ENCODE assay signal across 14 cellular contexts in the genomic region with DNA sequence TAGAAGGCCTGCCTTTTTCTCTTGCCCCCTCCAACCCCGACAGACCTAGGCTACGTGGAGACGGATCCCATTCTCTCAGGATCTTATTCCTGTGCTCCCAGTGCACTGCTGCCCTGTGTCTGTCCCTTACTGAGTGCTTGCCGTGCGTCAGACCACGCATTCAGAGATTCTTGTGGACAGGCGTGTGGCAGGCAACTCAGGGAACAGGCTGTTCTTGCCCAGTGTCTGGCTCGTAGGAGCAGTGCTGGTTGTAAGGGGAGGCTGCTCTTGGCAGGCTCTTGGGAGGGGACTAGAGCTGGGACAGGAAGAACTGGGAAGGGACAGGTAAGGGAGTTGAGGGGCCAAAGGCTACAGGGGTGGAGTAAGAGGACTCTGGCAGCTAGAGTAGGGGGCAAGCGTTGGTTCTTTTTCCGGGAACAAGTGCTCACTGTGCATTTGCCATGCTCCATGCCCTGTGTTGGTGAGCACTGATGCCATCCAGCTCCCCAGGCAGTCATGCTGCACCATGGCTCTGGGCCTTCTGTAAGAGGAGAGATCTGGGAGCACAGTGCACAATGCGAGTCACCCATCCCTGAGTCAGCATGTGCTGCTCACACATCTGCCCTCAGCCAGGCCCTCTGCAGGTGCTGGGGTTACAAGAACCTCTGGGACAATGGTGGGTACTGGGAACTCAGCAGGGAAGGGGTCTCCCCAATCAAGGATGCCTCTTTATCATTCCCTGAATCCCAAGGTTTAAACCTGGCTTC.
DNase-seq lines count a peak whose midpoint lies in the region; ATAC-seq, FAIRE-seq and TF ChIP-seq lines count a peak whose summit lies in the region.
"Had no signal": no experiment of that assay in that cellular context is flagged by ENCODE, and none has a peak within 500 bp of the region (broad histone marks: within the 10 kb centered on the region; RNA-seq: fewer than 3 reads in every experiment).

No MANE protein-coding gene starts in this region.

- no peak for FAIRE-seq in H1 (lab: Jason Lieb, UNC)
- FAIRE-seq in HepG2 (lab: Jason Lieb, UNC), result no peak
- FAIRE-seq in pancreas (lab: Jason Lieb, UNC), result no peak
- FAIRE-seq: D721Med, K562 had no signal

- no peak overlapping the region for H4K5ac ChIP-seq in H1 (ENCODE audit: insufficient read length, low read depth, low read length)

- H3K18ac ChIP-seq in H1 (ENCODE audit: extremely low read depth, low read length), result no peak overlapping the region

- H3K36me3 ChIP-seq in H1 (ENCODE audit: control insufficient read depth in 2 of 4, insufficient read depth in 4 of 4, low read length in 3 of 4) (no peaks in the 10 kb centered on the region; a peak in 1 of 8 replicates), HepG2 (replicated peaks in 1 of 2; ENCODE audit: control insufficient read depth in 1 of 2, insufficient read depth in 2 of 2, low read length in 2 of 2) (peaks cover 6 to 12% of the 10 kb centered on the region in 2 experiments; a peak in 4 of 5 replicates), pancreas (no peaks in the 10 kb centered on the region)

- H3K4me3 ChIP-seq in H1 (ENCODE audit: extremely low read depth in 1 of 4, insufficient read depth in 2 of 4, low read depth in 3 of 4, low read length in 4 of 4), result no peak overlapping the region
- H3K4me3 ChIP-seq in HepG2 (replicated peaks in 1 of 3; ENCODE audit: insufficient read depth in 1 of 3, low read depth in 2 of 3, low read length in 3 of 3), result no peak overlapping the region
- no peak overlapping the region for H3K4me3 ChIP-seq in pancreas
- H3K4me3 ChIP-seq: dorsolateral prefrontal cortex, K562 had no signal

- H2AK5ac ChIP-seq in H1 (ENCODE audit: low read depth, low read length), result no peak overlapping the region

- peaks cover 15% of the 10 kb centered on the region; the same call in 1 of the 2 replicates for H3K79me1 ChIP-seq in H1 (ENCODE audit: low read depth, low read length)

- no peak overlapping the region for H2BK5ac ChIP-seq in H1 (ENCODE audit: low read depth, low read length)

- no peak; the same call in 2 of the 3 replicates for ATAC-seq in HepG2
- ATAC-seq in pancreas, result no peak
- ATAC-seq in HG02885 (IDR thresholded peaks at IDR 0.05; ENCODE audit: poor library complexity, unreplicated experiment), result no peak
- no peak for ATAC-seq in HG02938 (IDR thresholded peaks at IDR 0.05; ENCODE audit: unreplicated experiment)
- ATAC-seq: K562 had no signal

- H3K14ac ChIP-seq in H1 (ENCODE audit: insufficient read length), result no peak overlapping the region

- CTCF ChIA-PET in H1 (lab: Charles Lee; ENCODE audit: partially characterized antibody), result interaction anchor here (2.6 kb wide), 1 partner anchor 54 kb away, joined by 7 read pairs; no protein-coding TSS in a partner anchor
- CTCF ChIA-PET in HepG2 (lab: Yijun Ruan, JAX; ENCODE audit: low intra/inter-chr PET ratio, low total read pairs), result no interaction called here

- H3K4ac ChIP-seq in H1 (replicated peaks; ENCODE audit: insufficient read length, low read depth, low read length), result no peak overlapping the region

- intact Hi-C loops in HepG2 (cut with micrococcal nuclease; ENCODE audit: unreplicated experiment), result no loop called here
- intact Hi-C loops in pancreas (cut with DNase I), result no loop called here

- H3K23me2 ChIP-seq in H1 (ENCODE audit: low read depth, low read length), result no peaks in the 10 kb centered on the region; the same call in 1 of the 2 replicates

- H3K9ac ChIP-seq in H1 (replicated peaks in 1 of 4; ENCODE audit: extremely low read depth in 1 of 4, low read depth in 3 of 4, low read length in 3 of 4) (no peak overlapping the region), HepG2 (ENCODE audit: insufficient read depth, low read depth, low read length) (no peak overlapping the region)

- peak overlapping the region; percentile 38; the same call in 1 of the 2 replicates for H4K8ac ChIP-seq in H1 (ENCODE audit: extremely low read depth, insufficient read depth, low read length)

- POLR2A ChIA-PET in H1 (lab: Charles Lee; ENCODE audit: partially characterized antibody), result no interaction called here
- POLR2A ChIA-PET in HepG2 (lab: Yijun Ruan, JAX), result no interaction called here

- TF ChIP-seq RAD21 in H1 (IDR thresholded peaks at IDR 0.05 in 1 of 2, conservative IDR thresholded peaks at IDR 0.05 in 1 of 2; ENCODE audit: low read depth in 2 of 2, low read length in 2 of 2) (no peak), HepG2 (CRISPR knock-in tag; IDR thresholded peaks at IDR 0.05) (no peak)

- H3K23ac ChIP-seq in H1 (ENCODE audit: insufficient read length), result no peak overlapping the region

- H3K4me1 ChIP-seq in H1 (replicated peaks in 1 of 4; ENCODE audit: control insufficient read depth in 3 of 4, insufficient read depth in 4 of 4, low read length in 3 of 4), result peaks cover 0 to 6% (median under 1%) of the 10 kb centered on the region in 4 experiments; a peak in 2 of 7 replicates
- H3K4me1 ChIP-seq in HepG2 (ENCODE audit: insufficient read depth, low read length), result no peaks in the 10 kb centered on the region
- no peaks in the 10 kb centered on the region for H3K4me1 ChIP-seq in pancreas

- H4K91ac ChIP-seq in H1 (replicated peaks; ENCODE audit: insufficient read length, low read length), result no peak overlapping the region

- H2BK120ac ChIP-seq in H1 (replicated peaks; ENCODE audit: low read depth, low read length), result no peak overlapping the region

- no peak overlapping the region for H3K56ac ChIP-seq in H1 (replicated peaks; ENCODE audit: insufficient read length, low read depth, low read length)

- peak; percentile 46 for DNase-seq in EL
- DNase-seq in HS-5 (ENCODE audit: low read depth), result peak; percentile 20
- DNase-seq in H1 (ENCODE audit: low read depth in 1 of 2, low spot score in 2 of 2), result no peak
- DNase-seq in HepG2 (ENCODE audit: low spot score), result no peak
- no peak for DNase-seq in pancreas
- DNase-seq: activated CD8-positive, alpha-beta memory T cell treated with anti-CD3 and anti-CD28 coated beads for 24 hours; dorsolateral prefrontal cortex; mesendoderm; NCI-H2081; substantia nigra had no signal

- H3K79me2 ChIP-seq in H1 (ENCODE audit: control insufficient read depth in 1 of 2, insufficient read depth in 2 of 2, low read length in 2 of 2) (no peaks in the 10 kb centered on the region), HepG2 (ENCODE audit: insufficient read depth, low read length) (peaks cover 1% of the 10 kb centered on the region)

- H2BK12ac ChIP-seq in H1 (ENCODE audit: low read depth, low read length), result no peak overlapping the region

- H2AFZ ChIP-seq in H1 (ENCODE audit: low read length) (no peak overlapping the region), HepG2 (ENCODE audit: low read length) (no peak overlapping the region)

- no peaks in the 10 kb centered on the region for H3K9me3 ChIP-seq in H1 (ENCODE audit: insufficient read depth in 2 of 2, low read depth in 1 of 2, low read length in 1 of 2)
- H3K9me3 ChIP-seq in HepG2 (ENCODE audit: low read length), result no peaks in the 10 kb centered on the region
- no peaks in the 10 kb centered on the region for H3K9me3 ChIP-seq in pancreas

- no peak overlapping the region for H3K27ac ChIP-seq in H1 (ENCODE audit: low read depth, low read length)
- H3K27ac ChIP-seq in HepG2 (ENCODE audit: extremely low read length, insufficient read depth, low read length), result no peak overlapping the region
- H3K27ac ChIP-seq in pancreas, result no peak overlapping the region
- H3K27ac ChIP-seq: dorsolateral prefrontal cortex had no signal

- H2BK15ac ChIP-seq in H1 (ENCODE audit: low read length), result no peak overlapping the region

- H3K4me2 ChIP-seq in H1 (ENCODE audit: insufficient read depth in 1 of 2, low read depth in 2 of 2, low read length in 2 of 2) (no peak overlapping the region), HepG2 (ENCODE audit: low read depth, low read length) (no peak overlapping the region)

- TF ChIP-seq POLR2A in H1 (IDR thresholded peaks at IDR 0.05; ENCODE audit: control extremely low read depth in 1 of 2, low read depth in 2 of 2, low read length in 2 of 2) (no peak), HepG2 (IDR thresholded peaks at IDR 0.05; ENCODE audit: insufficient read depth in 1 of 2, low read depth in 2 of 2, low read length in 2 of 2) (no peak)

- no peak for TF ChIP-seq CTCF in H1 (IDR thresholded peaks at IDR 0.05; ENCODE audit: control extremely low read depth in 1 of 3, insufficient read depth in 1 of 3, low read depth in 1 of 3, low read length in 3 of 3)
- TF ChIP-seq CTCF in HepG2 (CRISPR knock-in tag; IDR thresholded peaks at IDR 0.05), result no peak
- no peak for TF ChIP-seq CTCF in pancreas (IDR thresholded peaks at IDR 0.05)

- no TSS peak for BruUV-seq in HepG2 (replicated peaks; lab: Mats Ljungman, UMichigan)

- TF ChIP-seq EP300 in H1 (IDR thresholded peaks at IDR 0.05; ENCODE audit: borderline replicate concordance in 1 of 2, low read depth in 2 of 2, low read length in 2 of 2), result no peak
- TF ChIP-seq EP300 in HepG2 (IDR thresholded peaks at IDR 0.05; ENCODE audit: low read depth in 2 of 2, low read length in 2 of 2), result no peak
- no peak for TF ChIP-seq EP300 in HepG2 (CRISPR knock-in tag; IDR thresholded peaks at IDR 0.05; ENCODE audit: borderline replicate concordance)

- WGBS in H1 (ENCODE audit: extremely low coverage in 1 of 2, insufficient coverage in 1 of 2, insufficient read length in 1 of 2, insufficient replicate concordance in 2 of 2, low coverage in 1 of 2, low lambda C conversion rate in 2 of 2, missing lambda C conversion rate in 1 of 2), 2 experiments, result 89% methylated on average over 11 of the region's 11 CpGs; no CpG with 5 or more reads in 1 of the 2 experiments
- 100% methylated on average over 11 of the region's 11 CpGs for WGBS in HepG2 (ENCODE audit: low lambda C conversion rate)
- 94 to 95% methylated on average over 11 of the region's 11 CpGs for WGBS in pancreas, 2 donors

- H4K20me1 ChIP-seq in H1 (replicated peaks in 1 of 2; ENCODE audit: control insufficient read depth in 1 of 2, insufficient read depth in 2 of 2, low read length in 2 of 2), result peaks cover 3 to 9% of the 10 kb centered on the region in 2 experiments
- H4K20me1 ChIP-seq in HepG2 (ENCODE audit: insufficient read depth, low read length), result no peaks in the 10 kb centered on the region

- no peak overlapping the region for H2BK20ac ChIP-seq in H1 (ENCODE audit: low read length)

- in situ Hi-C loops in HepG2 (cut with HindIII; ENCODE audit: extremely low pct_ligation_motif_present, low pct_unique_long_range_greater_than_20kb), result no loop called here

- H3K27me3 ChIP-seq in H1 (replicated peaks in 1 of 4; ENCODE audit: control insufficient read depth in 3 of 4, extremely low read depth in 1 of 4, insufficient read depth in 3 of 4, low read length in 3 of 4) (no peaks in the 10 kb centered on the region), HepG2 (ENCODE audit: control insufficient read depth in 1 of 2, insufficient read depth in 2 of 2, low read length in 2 of 2) (no peaks in the 10 kb centered on the region), pancreas (no peaks in the 10 kb centered on the region)
- H3K27me3 ChIP-seq: dorsolateral prefrontal cortex had no signal

Comparison
In these comparisons a context has a peak if more than half of its experiments do, and no peak if none do; other contexts are left out.
1. DNase-seq: peak in EL (single experiment) and HS-5 (single experiment); none in H1 (0 of 2), HepG2 (single experiment) and pancreas (0 of 6).